In the genomic region with DNA sequence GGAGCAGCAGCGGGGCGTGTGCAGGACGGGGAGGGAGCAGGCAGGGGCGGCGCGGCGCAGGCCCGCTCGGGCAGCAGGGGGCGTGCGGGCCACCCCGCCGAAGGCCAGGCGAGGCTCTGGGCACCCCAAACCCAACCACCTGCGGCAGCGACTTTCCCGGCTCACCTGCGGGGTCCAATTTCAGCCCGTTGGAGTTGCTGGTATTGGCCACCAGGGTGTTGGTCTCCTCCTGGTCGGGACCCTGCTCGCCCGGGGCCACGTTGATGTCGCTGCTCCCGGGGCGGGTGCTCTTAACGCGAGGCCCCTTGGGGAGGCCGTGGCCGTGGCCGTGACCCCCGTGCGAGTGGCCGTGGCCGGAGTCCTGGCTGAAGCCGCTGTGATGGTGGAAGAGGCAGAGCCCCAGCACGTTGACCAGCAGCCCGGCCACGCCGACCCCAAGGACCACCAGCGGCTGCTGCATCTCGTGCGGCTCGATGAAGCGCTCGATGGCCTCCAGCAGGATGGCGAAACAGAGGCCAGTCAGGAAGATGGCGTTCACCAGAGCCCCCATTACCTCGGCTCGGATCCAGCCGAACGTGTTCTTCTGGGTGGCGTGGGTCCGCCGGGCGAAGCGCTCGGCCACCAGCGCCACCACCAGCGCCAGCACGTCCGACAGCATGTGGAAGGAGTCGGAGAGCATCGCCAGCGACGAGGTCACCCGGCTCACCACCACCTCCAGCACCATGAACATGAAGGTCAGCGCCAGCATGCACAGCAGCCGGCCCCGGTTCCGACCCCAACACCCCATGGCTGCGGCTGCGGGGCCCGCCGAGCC, we compare ENCODE assay signal across 1 cellular context.
TF ChIP-seq lines count a peak whose summit lies in the region.

No MANE protein-coding gene starts in this region.

TF ChIP-seq in K562, 482 proteins besides CTCF, POLR2A, EP300 and RAD21 (continued from another document):
- no peak for TF ChIP-seq NCOA1 (IDR thresholded peaks at IDR 0.05; ENCODE audit: low read depth)
- no peak for TF ChIP-seq RBM34 (IDR thresholded peaks at IDR 0.05; ENCODE audit: borderline replicate concordance, insufficient read depth, low read length)
- peak; percentile 25 for TF ChIP-seq NUFIP1 (IDR thresholded peaks at IDR 0.05; ENCODE audit: partially characterized antibody)
- peak; percentile 89; the same call in 1 of the 2 replicates for TF ChIP-seq NR4A1 (CRISPR knock-in tag; IDR thresholded peaks at IDR 0.05)
- no peak for TF ChIP-seq NR4A1 (tag; IDR thresholded peaks at IDR 0.05)
- TF ChIP-seq TCFL5 (CRISPR knock-in tag; conservative IDR thresholded peaks at IDR 0.05), result no peak
- no peak for TF ChIP-seq PRMT5 (CRISPR knock-in tag; IDR thresholded peaks at IDR 0.05)
- TF ChIP-seq, protein P1, sequence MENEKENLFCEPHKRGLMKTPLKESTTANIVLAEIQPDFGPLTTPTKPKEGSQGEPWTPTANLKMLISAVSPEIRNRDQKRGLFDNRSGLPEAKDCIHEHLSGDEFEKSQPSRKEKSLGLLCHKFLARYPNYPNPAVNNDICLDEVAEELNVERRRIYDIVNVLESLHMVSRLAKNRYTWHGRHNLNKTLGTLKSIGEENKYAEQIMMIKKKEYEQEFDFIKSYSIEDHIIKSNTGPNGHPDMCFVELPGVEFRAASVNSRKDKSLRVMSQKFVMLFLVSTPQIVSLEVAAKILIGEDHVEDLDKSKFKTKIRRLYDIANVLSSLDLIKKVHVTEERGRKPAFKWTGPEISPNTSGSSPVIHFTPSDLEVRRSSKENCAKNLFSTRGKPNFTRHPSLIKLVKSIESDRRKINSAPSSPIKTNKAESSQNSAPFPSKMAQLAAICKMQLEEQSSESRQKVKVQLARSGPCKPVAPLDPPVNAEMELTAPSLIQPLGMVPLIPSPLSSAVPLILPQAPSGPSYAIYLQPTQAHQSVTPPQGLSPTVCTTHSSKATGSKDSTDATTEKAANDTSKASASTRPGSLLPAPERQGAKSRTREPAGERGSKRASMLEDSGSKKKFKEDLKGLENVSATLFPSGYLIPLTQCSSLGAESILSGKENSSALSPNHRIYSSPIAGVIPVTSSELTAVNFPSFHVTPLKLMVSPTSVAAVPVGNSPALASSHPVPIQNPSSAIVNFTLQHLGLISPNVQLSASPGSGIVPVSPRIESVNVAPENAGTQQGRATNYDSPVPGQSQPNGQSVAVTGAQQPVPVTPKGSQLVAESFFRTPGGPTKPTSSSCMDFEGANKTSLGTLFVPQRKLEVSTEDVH (IDR thresholded peaks at IDR 0.05; ENCODE audit: low read depth, partially characterized antibody), result no peak
